ENCODE assay signal across 1 cellular context in genomic region chr6:138419766-138420165, GRCh38.
TF ChIP-seq lines count a peak whose summit lies in the region.

No MANE protein-coding gene starts in this region.

TF ChIP-seq in HepG2, 621 proteins besides CTCF, POLR2A, EP300 and RAD21 (continued from another document and continues in another):
- TF ChIP-seq, protein P1, sequence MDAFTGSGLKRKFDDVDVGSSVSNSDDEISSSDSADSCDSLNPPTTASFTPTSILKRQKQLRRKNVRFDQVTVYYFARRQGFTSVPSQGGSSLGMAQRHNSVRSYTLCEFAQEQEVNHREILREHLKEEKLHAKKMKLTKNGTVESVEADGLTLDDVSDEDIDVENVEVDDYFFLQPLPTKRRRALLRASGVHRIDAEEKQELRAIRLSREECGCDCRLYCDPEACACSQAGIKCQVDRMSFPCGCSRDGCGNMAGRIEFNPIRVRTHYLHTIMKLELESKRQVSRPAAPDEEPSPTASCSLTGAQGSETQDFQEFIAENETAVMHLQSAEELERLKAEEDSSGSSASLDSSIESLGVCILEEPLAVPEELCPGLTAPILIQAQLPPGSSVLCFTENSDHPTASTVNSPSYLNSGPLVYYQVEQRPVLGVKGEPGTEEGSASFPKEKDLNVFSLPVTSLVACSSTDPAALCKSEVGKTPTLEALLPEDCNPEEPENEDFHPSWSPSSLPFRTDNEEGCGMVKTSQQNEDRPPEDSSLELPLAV (CRISPR knock-in tag; conservative IDR thresholded peaks at IDR 0.05; ENCODE audit: low read depth) = no peak
- no peak for TF ChIP-seq TERF1 (CRISPR knock-in tag; IDR thresholded peaks at IDR 0.05)
- TF ChIP-seq ZNF776 (CRISPR knock-in tag; IDR thresholded peaks at IDR 0.05) = no peak
- no peak for TF ChIP-seq CCDC6 (CRISPR knock-in tag; IDR thresholded peaks at IDR 0.05)
- no peak for TF ChIP-seq RFXAP (CRISPR knock-in tag; IDR thresholded peaks at IDR 0.05; ENCODE audit: borderline replicate concordance)
- TF ChIP-seq IKZF4 (CRISPR knock-in tag; IDR thresholded peaks at IDR 0.05; ENCODE audit: borderline replicate concordance, low read depth, not compliant biosample characterization) = no peak
- TF ChIP-seq NFE2 (CRISPR knock-in tag; IDR thresholded peaks at IDR 0.05) = no peak
- TF ChIP-seq, protein P2, sequence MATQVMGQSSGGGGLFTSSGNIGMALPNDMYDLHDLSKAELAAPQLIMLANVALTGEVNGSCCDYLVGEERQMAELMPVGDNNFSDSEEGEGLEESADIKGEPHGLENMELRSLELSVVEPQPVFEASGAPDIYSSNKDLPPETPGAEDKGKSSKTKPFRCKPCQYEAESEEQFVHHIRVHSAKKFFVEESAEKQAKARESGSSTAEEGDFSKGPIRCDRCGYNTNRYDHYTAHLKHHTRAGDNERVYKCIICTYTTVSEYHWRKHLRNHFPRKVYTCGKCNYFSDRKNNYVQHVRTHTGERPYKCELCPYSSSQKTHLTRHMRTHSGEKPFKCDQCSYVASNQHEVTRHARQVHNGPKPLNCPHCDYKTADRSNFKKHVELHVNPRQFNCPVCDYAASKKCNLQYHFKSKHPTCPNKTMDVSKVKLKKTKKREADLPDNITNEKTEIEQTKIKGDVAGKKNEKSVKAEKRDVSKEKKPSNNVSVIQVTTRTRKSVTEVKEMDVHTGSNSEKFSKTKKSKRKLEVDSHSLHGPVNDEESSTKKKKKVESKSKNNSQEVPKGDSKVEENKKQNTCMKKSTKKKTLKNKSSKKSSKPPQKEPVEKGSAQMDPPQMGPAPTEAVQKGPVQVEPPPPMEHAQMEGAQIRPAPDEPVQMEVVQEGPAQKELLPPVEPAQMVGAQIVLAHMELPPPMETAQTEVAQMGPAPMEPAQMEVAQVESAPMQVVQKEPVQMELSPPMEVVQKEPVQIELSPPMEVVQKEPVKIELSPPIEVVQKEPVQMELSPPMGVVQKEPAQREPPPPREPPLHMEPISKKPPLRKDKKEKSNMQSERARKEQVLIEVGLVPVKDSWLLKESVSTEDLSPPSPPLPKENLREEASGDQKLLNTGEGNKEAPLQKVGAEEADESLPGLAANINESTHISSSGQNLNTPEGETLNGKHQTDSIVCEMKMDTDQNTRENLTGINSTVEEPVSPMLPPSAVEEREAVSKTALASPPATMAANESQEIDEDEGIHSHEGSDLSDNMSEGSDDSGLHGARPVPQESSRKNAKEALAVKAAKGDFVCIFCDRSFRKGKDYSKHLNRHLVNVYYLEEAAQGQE (IDR thresholded peaks at IDR 0.05; ENCODE audit: borderline replicate concordance in 1 of 2, low read depth in 1 of 2, low read length in 2 of 2) = no peak
- TF ChIP-seq SAFB2 (CRISPR knock-in tag; IDR thresholded peaks at IDR 0.05; ENCODE audit: borderline replicate concordance, low read depth) = no peak; the same call in 1 of the 2 replicates
- 0 out of 2 replicates have a peak, but pooled peaks have one; percentile 17 for TF ChIP-seq MAX (IDR thresholded peaks at IDR 0.05)
- TF ChIP-seq REPIN1 (CRISPR knock-in tag; IDR thresholded peaks at IDR 0.05; ENCODE audit: borderline replicate concordance, low read depth) = 0 out of 2 replicates have a peak, but pooled peaks have one; percentile 35
- TF ChIP-seq GPN1 (CRISPR knock-in tag; IDR thresholded peaks at IDR 0.05; ENCODE audit: borderline replicate concordance) = no peak
- TF ChIP-seq EEA1 (CRISPR knock-in tag; IDR thresholded peaks at IDR 0.05; ENCODE audit: borderline replicate concordance) = no peak
- TF ChIP-seq SRSF4 (IDR thresholded peaks at IDR 0.05; ENCODE audit: low read depth, low read length, poor library complexity, severe bottlenecking) = no peak
- no peak for TF ChIP-seq ARID2 (CRISPR knock-in tag; IDR thresholded peaks at IDR 0.05; ENCODE audit: borderline replicate concordance)
- TF ChIP-seq, protein P3, sequence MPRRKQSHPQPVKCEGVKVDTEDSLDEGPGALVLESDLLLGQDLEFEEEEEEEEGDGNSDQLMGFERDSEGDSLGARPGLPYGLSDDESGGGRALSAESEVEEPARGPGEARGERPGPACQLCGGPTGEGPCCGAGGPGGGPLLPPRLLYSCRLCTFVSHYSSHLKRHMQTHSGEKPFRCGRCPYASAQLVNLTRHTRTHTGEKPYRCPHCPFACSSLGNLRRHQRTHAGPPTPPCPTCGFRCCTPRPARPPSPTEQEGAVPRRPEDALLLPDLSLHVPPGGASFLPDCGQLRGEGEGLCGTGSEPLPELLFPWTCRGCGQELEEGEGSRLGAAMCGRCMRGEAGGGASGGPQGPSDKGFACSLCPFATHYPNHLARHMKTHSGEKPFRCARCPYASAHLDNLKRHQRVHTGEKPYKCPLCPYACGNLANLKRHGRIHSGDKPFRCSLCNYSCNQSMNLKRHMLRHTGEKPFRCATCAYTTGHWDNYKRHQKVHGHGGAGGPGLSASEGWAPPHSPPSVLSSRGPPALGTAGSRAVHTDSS (CRISPR knock-in tag; conservative IDR thresholded peaks at IDR 0.05) = no peak
- no peak for TF ChIP-seq HMG20A (CRISPR knock-in tag; IDR thresholded peaks at IDR 0.05; ENCODE audit: borderline replicate concordance)
- TF ChIP-seq NFIB (CRISPR knock-in tag; IDR thresholded peaks at IDR 0.05; ENCODE audit: borderline replicate concordance) = no peak
- no peak for TF ChIP-seq RARG (CRISPR knock-in tag; IDR thresholded peaks at IDR 0.05; ENCODE audit: low read depth)
- no peak for TF ChIP-seq ZBTB49 (CRISPR knock-in tag; IDR thresholded peaks at IDR 0.05; ENCODE audit: borderline replicate concordance)
- TF ChIP-seq, protein P4, sequence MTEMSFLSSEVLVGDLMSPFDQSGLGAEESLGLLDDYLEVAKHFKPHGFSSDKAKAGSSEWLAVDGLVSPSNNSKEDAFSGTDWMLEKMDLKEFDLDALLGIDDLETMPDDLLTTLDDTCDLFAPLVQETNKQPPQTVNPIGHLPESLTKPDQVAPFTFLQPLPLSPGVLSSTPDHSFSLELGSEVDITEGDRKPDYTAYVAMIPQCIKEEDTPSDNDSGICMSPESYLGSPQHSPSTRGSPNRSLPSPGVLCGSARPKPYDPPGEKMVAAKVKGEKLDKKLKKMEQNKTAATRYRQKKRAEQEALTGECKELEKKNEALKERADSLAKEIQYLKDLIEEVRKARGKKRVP (CRISPR knock-in tag; IDR thresholded peaks at IDR 0.05) = no peak
- TF ChIP-seq CCAR2 (optimal IDR thresholded peaks at IDR 0.05; ENCODE audit: low read depth, low read length) = no peak
- TF ChIP-seq TGIF2 (CRISPR knock-in tag; IDR thresholded peaks at IDR 0.05) = no peak
- TF ChIP-seq KLF6 (CRISPR knock-in tag; IDR thresholded peaks at IDR 0.05) = no peak
- no peak for TF ChIP-seq SRY (CRISPR knock-in tag; IDR thresholded peaks at IDR 0.05)
- no peak for TF ChIP-seq TCF7 (IDR thresholded peaks at IDR 0.05; ENCODE audit: low read depth)
- no peak for TF ChIP-seq SPEN (CRISPR knock-in tag; IDR thresholded peaks at IDR 0.05; ENCODE audit: low read depth)
- TF ChIP-seq HNF1B (CRISPR knock-in tag; IDR thresholded peaks at IDR 0.05) = 0 out of 2 replicates have a peak, but pooled peaks have one; percentile 47
- peak; percentile 84 for TF ChIP-seq HNF4A (CRISPR knock-in tag; IDR thresholded peaks at IDR 0.05)
- peak; percentile 62 for TF ChIP-seq SALL1 (CRISPR knock-in tag; IDR thresholded peaks at IDR 0.05)
- TF ChIP-seq ZBTB37 (CRISPR knock-in tag; IDR thresholded peaks at IDR 0.05) = no peak
- no peak for TF ChIP-seq RBAK (CRISPR knock-in tag; IDR thresholded peaks at IDR 0.05)
- TF ChIP-seq, protein P5, sequence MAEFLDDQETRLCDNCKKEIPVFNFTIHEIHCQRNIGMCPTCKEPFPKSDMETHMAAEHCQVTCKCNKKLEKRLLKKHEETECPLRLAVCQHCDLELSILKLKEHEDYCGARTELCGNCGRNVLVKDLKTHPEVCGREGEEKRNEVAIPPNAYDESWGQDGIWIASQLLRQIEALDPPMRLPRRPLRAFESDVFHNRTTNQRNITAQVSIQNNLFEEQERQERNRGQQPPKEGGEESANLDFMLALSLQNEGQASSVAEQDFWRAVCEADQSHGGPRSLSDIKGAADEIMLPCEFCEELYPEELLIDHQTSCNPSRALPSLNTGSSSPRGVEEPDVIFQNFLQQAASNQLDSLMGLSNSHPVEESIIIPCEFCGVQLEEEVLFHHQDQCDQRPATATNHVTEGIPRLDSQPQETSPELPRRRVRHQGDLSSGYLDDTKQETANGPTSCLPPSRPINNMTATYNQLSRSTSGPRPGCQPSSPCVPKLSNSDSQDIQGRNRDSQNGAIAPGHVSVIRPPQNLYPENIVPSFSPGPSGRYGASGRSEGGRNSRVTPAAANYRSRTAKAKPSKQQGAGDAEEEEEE (CRISPR knock-in tag; IDR thresholded peaks at IDR 0.05; ENCODE audit: borderline replicate concordance) = no peak
- TF ChIP-seq ZNF10 (CRISPR knock-in tag; IDR thresholded peaks at IDR 0.05; ENCODE audit: borderline replicate concordance, low read depth) = no peak
- no peak for TF ChIP-seq TBX3 (IDR thresholded peaks at IDR 0.05; ENCODE audit: borderline replicate concordance)
- 0 out of 2 replicates have a peak, but pooled peaks have one; percentile 24 for TF ChIP-seq ZNF441 (CRISPR knock-in tag; IDR thresholded peaks at IDR 0.05; ENCODE audit: borderline replicate concordance)
- no peak for TF ChIP-seq MXD3 (CRISPR knock-in tag; IDR thresholded peaks at IDR 0.05)
- TF ChIP-seq REXO4 (CRISPR knock-in tag; IDR thresholded peaks at IDR 0.05; ENCODE audit: borderline replicate concordance) = no peak
- TF ChIP-seq, protein P6, sequence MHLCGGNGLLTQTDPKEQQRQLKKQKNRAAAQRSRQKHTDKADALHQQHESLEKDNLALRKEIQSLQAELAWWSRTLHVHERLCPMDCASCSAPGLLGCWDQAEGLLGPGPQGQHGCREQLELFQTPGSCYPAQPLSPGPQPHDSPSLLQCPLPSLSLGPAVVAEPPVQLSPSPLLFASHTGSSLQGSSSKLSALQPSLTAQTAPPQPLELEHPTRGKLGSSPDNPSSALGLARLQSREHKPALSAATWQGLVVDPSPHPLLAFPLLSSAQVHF (CRISPR knock-in tag; IDR thresholded peaks at IDR 0.05) = no peak
- TF ChIP-seq, protein P7, sequence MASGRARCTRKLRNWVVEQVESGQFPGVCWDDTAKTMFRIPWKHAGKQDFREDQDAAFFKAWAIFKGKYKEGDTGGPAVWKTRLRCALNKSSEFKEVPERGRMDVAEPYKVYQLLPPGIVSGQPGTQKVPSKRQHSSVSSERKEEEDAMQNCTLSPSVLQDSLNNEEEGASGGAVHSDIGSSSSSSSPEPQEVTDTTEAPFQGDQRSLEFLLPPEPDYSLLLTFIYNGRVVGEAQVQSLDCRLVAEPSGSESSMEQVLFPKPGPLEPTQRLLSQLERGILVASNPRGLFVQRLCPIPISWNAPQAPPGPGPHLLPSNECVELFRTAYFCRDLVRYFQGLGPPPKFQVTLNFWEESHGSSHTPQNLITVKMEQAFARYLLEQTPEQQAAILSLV (CRISPR knock-in tag; IDR thresholded peaks at IDR 0.05; ENCODE audit: borderline replicate concordance) = 0 out of 2 replicates have a peak, but pooled peaks have one; percentile 28
- no peak for TF ChIP-seq ZNF564 (CRISPR knock-in tag; IDR thresholded peaks at IDR 0.05)
- TF ChIP-seq ZNF782 (CRISPR knock-in tag; IDR thresholded peaks at IDR 0.05; ENCODE audit: borderline replicate concordance) = no peak; the same call in 1 of the 2 replicates
- peak; percentile 8; the same call in 1 of the 2 replicates for TF ChIP-seq ZNF772 (CRISPR knock-in tag; IDR thresholded peaks at IDR 0.05)
- TF ChIP-seq YEATS4 (CRISPR knock-in tag; IDR thresholded peaks at IDR 0.05; ENCODE audit: borderline replicate concordance) = no peak
